Comparison of ENCODE assay signal across 18 cellular contexts in the genomic region with DNA sequence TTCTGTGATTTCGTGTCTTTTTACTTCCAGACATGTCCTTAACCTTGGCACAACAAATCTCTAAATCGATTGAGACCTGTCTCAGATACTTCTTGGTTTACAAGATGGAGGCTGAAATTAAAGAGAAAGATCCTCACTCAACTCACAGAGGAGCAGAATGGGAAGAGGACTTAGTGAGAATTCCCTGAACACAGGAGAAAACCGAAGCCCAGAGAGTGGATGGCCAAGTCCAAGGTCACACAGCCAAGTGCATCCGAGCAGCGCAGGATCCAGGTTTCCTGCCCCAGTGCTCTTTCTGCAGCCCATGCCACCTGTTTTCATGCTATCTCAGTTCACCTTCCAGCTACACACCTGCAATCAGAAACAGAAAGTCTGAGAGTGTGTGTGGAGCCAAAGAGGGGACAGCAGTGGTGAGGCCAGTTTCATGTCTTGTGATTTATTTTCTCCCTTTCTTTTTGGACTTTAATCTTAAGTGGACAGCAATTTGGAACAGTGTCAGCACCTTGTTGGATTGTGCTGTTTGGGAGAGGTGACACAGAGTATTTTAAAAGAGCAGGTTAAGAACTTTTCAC. TPM values are rescaled to one million over a fixed set of nuclear protein-coding genes. Genes with fewer than 3 reads are reported as not detected.
DNase-seq lines count a peak whose midpoint lies in the region; ATAC-seq and TF ChIP-seq lines count a peak whose summit lies in the region.
"Had no signal": no experiment of that assay in that cellular context is flagged by ENCODE, and none has a peak within 500 bp of the region (broad histone marks: within the 10 kb centered on the region; RNA-seq: fewer than 3 reads in every experiment).

No MANE protein-coding gene starts in this region.

- H3K4me1 Mint-ChIP-seq in naive B cell: peaks cover 82 to 94% (median 92%) of the 10 kb centered on the region in 3 donors
- H3K4me1 Mint-ChIP-seq in CD4-positive, alpha-beta T cell (ENCODE audit: low read depth): no peaks in the 10 kb centered on the region

- H3K36me3 ChIP-seq in MM.1S (replicated peaks; ENCODE audit: insufficient read depth, low read length): no peaks in the 10 kb centered on the region
- H3K36me3 ChIP-seq in HAP-1 (replicated peaks): no peaks in the 10 kb centered on the region
- H3K36me3 ChIP-seq: ascending aorta, right atrium auricular region had no signal

- peak overlapping the region; percentile 89 for H3K4me2 ChIP-seq in MM.1S (ENCODE audit: low read depth, low read length)

- DNase-seq in MM.1S: peak; percentile 59
- no peak for DNase-seq in naive B cell
- no peak for DNase-seq in caudate nucleus (lab: John Stamatoyannopoulos, UW)
- DNase-seq in HAP-1 (ENCODE audit: low spot score in 2 of 2): no peak
- DNase-seq in mesenteric fat pad (ENCODE audit: low spot score): no peak
- DNase-seq in CD4-positive, alpha-beta T cell: no peak
- DNase-seq: activated CD4-positive, CD25-positive, alpha-beta regulatory T cell treated with anti-CD3 and anti-CD28 coated beads, Interleukin-2, amount 50 U/mL, for 72 hours; activated T-cell treated with anti-CD3 and anti-CD28 coated beads, Interleukin-2, amount 50 U/mL, for 1 hour; effector CD8-positive, alpha-beta T cell; foreskin keratinocyte; mucosa of descending colon; NCI-H187; NCI-H748 treated with DMSO at 0.1 percent for 48 hours had no signal

- no peak for TF ChIP-seq CTCF in MM.1S (IDR thresholded peaks at IDR 0.05; ENCODE audit: low read length)
- no peak for TF ChIP-seq CTCF in CD4-positive, alpha-beta T cell (IDR thresholded peaks at IDR 0.05)

- H3K4me1 ChIP-seq in MM.1S (ENCODE audit: low read length): peaks cover 5% of the 10 kb centered on the region; the same call in 1 of the 2 replicates
- 0 out of 2 replicates have a peak, but pooled peaks cover 4% of the 10 kb centered on the region for H3K4me1 ChIP-seq in HAP-1
- H3K4me1 ChIP-seq: ascending aorta, foreskin keratinocyte had no signal

- H3K27me3 ChIP-seq in MM.1S (replicated peaks; ENCODE audit: insufficient read depth, low read length) (peaks cover 13% of the 10 kb centered on the region), HAP-1 (ENCODE audit: low read depth) (no peaks in the 10 kb centered on the region)
- no peaks in the 10 kb centered on the region for H3K27me3 ChIP-seq in CD4-positive, alpha-beta T cell (ENCODE audit: control insufficient read depth, insufficient read depth, low read length)
- H3K27me3 ChIP-seq: ascending aorta, foreskin keratinocyte, right atrium auricular region had no signal

- in situ Hi-C loops in HAP-1 (cut with MboI; ENCODE audit: low sequenced_read_pairs): no loop called here

- peak overlapping the region; percentile 58 to 99 (median 98) for H3K27ac Mint-ChIP-seq in naive B cell
- H3K27ac Mint-ChIP-seq in CD4-positive, alpha-beta T cell: no peak overlapping the region

- H3K27me3 Mint-ChIP-seq in naive B cell: no peaks in the 10 kb centered on the region
- H3K27me3 Mint-ChIP-seq in CD4-positive, alpha-beta T cell: peaks cover 32% of the 10 kb centered on the region

- H3K27ac ChIP-seq in MM.1S (ENCODE audit: low read length) (peak overlapping the region; percentile 65; the same call in 1 of the 2 replicates), caudate nucleus (ENCODE audit: low read depth, low read length) (no peak overlapping the region)
- H3K27ac ChIP-seq in CD4-positive, alpha-beta T cell (ENCODE audit: low read depth, low read length): no peak overlapping the region
- H3K27ac ChIP-seq: ascending aorta, C4-2B, foreskin keratinocyte, right atrium auricular region had no signal

- H3K4me3 Mint-ChIP-seq in naive B cell: peak overlapping the region; percentile 19 to 98 (median 90)
- no peak overlapping the region for H3K4me3 Mint-ChIP-seq in CD4-positive, alpha-beta T cell

- no peaks in the 10 kb centered on the region for H3K9me3 ChIP-seq in MM.1S (replicated peaks; ENCODE audit: insufficient read depth, low read length)
- no peaks in the 10 kb centered on the region for H3K9me3 ChIP-seq in HAP-1
- no peaks in the 10 kb centered on the region for H3K9me3 ChIP-seq in CD4-positive, alpha-beta T cell (ENCODE audit: control insufficient read depth, low read length)
- H3K9me3 ChIP-seq: ascending aorta, mucosa of descending colon, right atrium auricular region had no signal

- CTCF ChIA-PET in CD4-positive, alpha-beta T cell (lab: Charles Lee): interaction anchor here (0.6 kb wide), 1 partner anchor 8 kb away, joined by 3 read pairs; no protein-coding TSS in a partner anchor

- H3K9me3 Mint-ChIP-seq in naive B cell: peaks cover 0 to 2% (median 0%) of the 10 kb centered on the region in 7 donors
- H3K9me3 Mint-ChIP-seq in CD4-positive, alpha-beta T cell: no peaks in the 10 kb centered on the region

- POLR2A ChIA-PET in CD4-positive, alpha-beta T cell (lab: Charles Lee): no interaction called here

- ATAC-seq in GM18867 (IDR thresholded peaks at IDR 0.05; ENCODE audit: unreplicated experiment) (peak; percentile 38), GM21723 (IDR thresholded peaks at IDR 0.05; ENCODE audit: unreplicated experiment) (peak; percentile 36), naive B cell (ENCODE audit: low read depth in 2 of 2) (no peak)
- no peak for ATAC-seq in CD4-positive, alpha-beta T cell (ENCODE audit: poor library complexity)
- ATAC-seq: foreskin keratinocyte had no signal

- H3F3A ChIP-seq in MM.1S (ENCODE audit: insufficient read depth, low read length): peaks cover 25% of the 10 kb centered on the region

- H3K79me2 ChIP-seq in MM.1S (ENCODE audit: low read length): no peaks in the 10 kb centered on the region

- no peaks in the 10 kb centered on the region for H3K9me2 ChIP-seq in MM.1S (replicated peaks; ENCODE audit: insufficient read depth, low read length)

- no peaks in the 10 kb centered on the region for H4K20me1 ChIP-seq in MM.1S (ENCODE audit: insufficient read depth, low read length)

- intact Hi-C loops in CD4-positive, alpha-beta T cell (cut with DNase I, micrococcal nuclease): no loop called here

- peak overlapping the region; percentile 58 for H2AFZ ChIP-seq in MM.1S (ENCODE audit: low read length)

- peak overlapping the region; percentile 62 for H3K4me3 ChIP-seq in MM.1S (ENCODE audit: low read length)
- H3K4me3 ChIP-seq in HAP-1: no peak overlapping the region
- H3K4me3 ChIP-seq: ascending aorta, mucosa of descending colon, right atrium auricular region had no signal

- peak overlapping the region; percentile 46 for H3K9ac ChIP-seq in MM.1S (ENCODE audit: low read length)

- H3K36me3 Mint-ChIP-seq in naive B cell: peaks cover 0 to 3% of the 10 kb centered on the region in 2 donors
- H3K36me3 Mint-ChIP-seq in CD4-positive, alpha-beta T cell (ENCODE audit: low read depth): no peaks in the 10 kb centered on the region

RNA-seq across cellular contexts. Expression of gene TCL1B, which starts 22.9 kb away (rescaled TPM):
- polyA plus RNA-seq in naive B cell (ENCODE audit: low read depth in 6 of 6): 10 to 100 TPM; 15.0 to 44.0 (median 35.9) TPM
- not detected for total RNA-seq in mesenteric fat pad
- total RNA-seq in CD4-positive, alpha-beta T cell: not detected
- total RNA-seq: ascending aorta, foreskin keratinocyte, mucosa of descending colon, right atrium auricular region had no signal
- polyA plus RNA-seq: foreskin keratinocyte had no signal

RNA-seq across cellular contexts. Expression of gene TCL1A, which starts 50.6 kb away (rescaled TPM):
- 1,000 to 10,000 TPM; 3,311 to 6,921 (median 4,382) TPM for polyA plus RNA-seq in naive B cell (ENCODE audit: low read depth in 6 of 6)
- total RNA-seq in mesenteric fat pad: not detected
- not detected for total RNA-seq in CD4-positive, alpha-beta T cell
- total RNA-seq: ascending aorta, foreskin keratinocyte had no signal
- polyA plus RNA-seq: foreskin keratinocyte had no signal

Comparison
In these comparisons a context has a peak if more than half of its experiments do, and no peak if none do; other contexts are left out.
1. ATAC-seq: peak in GM18867 (single experiment) and GM21723 (single experiment); none in naive B cell (0 of 2) and CD4-positive, alpha-beta T cell (single experiment).